In genomic region chr2:240687045-240687740, GRCh38 we compare ENCODE assay signal across 32 cellular contexts. TPM values are rescaled to one million over a fixed set of nuclear protein-coding genes. Genes with fewer than 3 reads are reported as not detected.
DNase-seq lines count a peak whose midpoint lies in the region; ATAC-seq and TF ChIP-seq lines count a peak whose summit lies in the region.
"Had no signal": no experiment of that assay in that cellular context is flagged by ENCODE, and none has a peak within 500 bp of the region (broad histone marks: within the 10 kb centered on the region; RNA-seq: fewer than 3 reads in every experiment).

No MANE protein-coding gene starts in this region.

- DNase-seq in activated CD8-positive, alpha-beta memory T cell treated with anti-CD3 and anti-CD28 coated beads, Interleukin-2, amount 50 U/mL, for 48 hours = peak; percentile 22
- DNase-seq in activated CD8-positive, alpha-beta memory T cell treated with anti-CD3 and anti-CD28 coated beads, Interleukin-2, amount 50 U/mL, for 4 hours = no peak
- DNase-seq in body of pancreas (peak; percentile 28 to 66 (median 48)), left kidney (ENCODE audit: low read depth, low spot score) (peak; percentile 88), SIG-M5 treated with dmso at 0.1 percent for 504 hours (lab: John Stamatoyannopoulos, UW; ENCODE audit: unreplicated experiment) (no peak)
- no peak for DNase-seq in stimulated activated effector memory CD8-positive, alpha-beta T cell treated with anti-CD3 and anti-CD28 coated beads, Interleukin-12 subunit alpha, Interleukin-12 subunit beta, amount 100 ng/mL, for 72 hours (ENCODE audit: low spot score in 2 of 2)
- no peak for DNase-seq in activated effector memory CD4-positive, alpha-beta T cell treated with Interleukin-2 at 50 U/mL for 16 hours
- DNase-seq: CD4-positive, alpha-beta memory T cell; colonic mucosa; DMS153; effector memory CD4-positive, alpha-beta T cell; erythroblast; glutamatergic neuron; NCI-H1092; NCI-H1694; NCI-H446 treated with DMSO at 0.1 percent for 48 hours; NCI-H82; SHP77 treated with DMSO at 0.1 percent for 48 hours; SW 1271; T1000; transverse colon had no signal

- TF ChIP-seq POLR2A in body of pancreas (IDR thresholded peaks at IDR 0.05) = peak in 2 of 3 donors; percentile 26 to 30
- no peak for TF ChIP-seq POLR2A in GM18505 (IDR thresholded peaks at IDR 0.05; ENCODE audit: borderline replicate concordance, extremely low read depth, insufficient read depth, insufficient read length)

- peaks cover 16% of the 10 kb centered on the region for H3K4me1 Mint-ChIP-seq in stimulated activated effector memory CD8-positive, alpha-beta T cell treated with anti-CD3 and anti-CD28 coated beads, Interleukin-12 subunit alpha, Interleukin-12 subunit beta, amount 100 ng/mL, for 72 hours
- H3K4me1 Mint-ChIP-seq: WTC11 had no signal

- H3K27me3 ChIP-seq in body of pancreas = no peaks in the 10 kb centered on the region
- H3K27me3 ChIP-seq: colonic mucosa, transverse colon had no signal

- H3K27ac ChIP-seq in body of pancreas = peak overlapping the region; percentile 32 to 90 (median 85)
- H3K27ac ChIP-seq: colonic mucosa had no signal

- WGBS in body of pancreas, 2 donors = 42 to 45% methylated on average over 9 to 20 of the region's 20 CpGs

- peak overlapping the region; percentile 11 to 28 for H3K4me3 ChIP-seq in body of pancreas
- H3K4me3 ChIP-seq: colonic mucosa, K562, transverse colon had no signal

- TF ChIP-seq CTCF in body of pancreas (IDR thresholded peaks at IDR 0.05) = no peak

- H3K36me3 ChIP-seq in body of pancreas (replicated peaks in 1 of 2; ENCODE audit: insufficient read depth in 1 of 2, low read depth in 2 of 2) = no peaks in the 10 kb centered on the region
- H3K36me3 ChIP-seq: colonic mucosa, transverse colon had no signal

- peak overlapping the region; percentile 60 for H3K27ac Mint-ChIP-seq in stimulated activated effector memory CD8-positive, alpha-beta T cell treated with anti-CD3 and anti-CD28 coated beads, Interleukin-12 subunit alpha, Interleukin-12 subunit beta, amount 100 ng/mL, for 72 hours
- H3K27ac Mint-ChIP-seq: activated naive CD4-positive, alpha-beta T cell treated with anti-CD3 and anti-CD28 coated beads, Interleukin-2, amount 50 U/mL, for 24 hours; stimulated activated memory B cell treated with anti-CD40 and anti-IgM and Interleukin-4, amounts not matched to agents 10 μg/mL and 1 μg/mL and 100 μg/mL, for 72 hours had no signal

- H3K4me1 ChIP-seq in body of pancreas = peaks cover 42% of the 10 kb centered on the region
- H3K4me1 ChIP-seq: colonic mucosa had no signal

- no peaks in the 10 kb centered on the region for H3K9me3 ChIP-seq in body of pancreas
- H3K9me3 ChIP-seq: colonic mucosa, transverse colon had no signal

- H3K9me3 Mint-ChIP-seq in stimulated activated effector memory CD8-positive, alpha-beta T cell treated with anti-CD3 and anti-CD28 coated beads, Interleukin-12 subunit alpha, Interleukin-12 subunit beta, amount 100 ng/mL, for 72 hours = no peaks in the 10 kb centered on the region
- H3K9me3 Mint-ChIP-seq: activated naive CD4-positive, alpha-beta T cell treated with anti-CD3 and anti-CD28 coated beads, Interleukin-2, amount 50 U/mL, for 24 hours; CD4-positive, alpha-beta memory T cell; stimulated activated memory B cell treated with anti-CD40 and anti-IgM and Interleukin-4, amounts not matched to agents 10 μg/mL and 1 μg/mL and 100 μg/mL, for 72 hours; WTC11 had no signal

- no peaks in the 10 kb centered on the region for H3K36me3 Mint-ChIP-seq in stimulated activated effector memory CD8-positive, alpha-beta T cell treated with anti-CD3 and anti-CD28 coated beads, Interleukin-12 subunit alpha, Interleukin-12 subunit beta, amount 100 ng/mL, for 72 hours
- H3K36me3 Mint-ChIP-seq: activated naive CD4-positive, alpha-beta T cell treated with anti-CD3 and anti-CD28 coated beads, Interleukin-2, amount 50 U/mL, for 24 hours; CD4-positive, alpha-beta memory T cell; stimulated activated memory B cell treated with anti-CD40 and anti-IgM and Interleukin-4, amounts not matched to agents 10 μg/mL and 1 μg/mL and 100 μg/mL, for 72 hours; WTC11 had no signal

- intact Hi-C loops in body of pancreas (cut with DNase I) = no loop called here

- H3K4me3 Mint-ChIP-seq in stimulated activated effector memory CD8-positive, alpha-beta T cell treated with anti-CD3 and anti-CD28 coated beads, Interleukin-12 subunit alpha, Interleukin-12 subunit beta, amount 100 ng/mL, for 72 hours = no peak overlapping the region
- H3K4me3 Mint-ChIP-seq: activated naive CD4-positive, alpha-beta T cell treated with anti-CD3 and anti-CD28 coated beads, Interleukin-2, amount 50 U/mL, for 24 hours; CD4-positive, alpha-beta memory T cell; stimulated activated memory B cell treated with anti-CD40 and anti-IgM and Interleukin-4, amounts not matched to agents 10 μg/mL and 1 μg/mL and 100 μg/mL, for 72 hours; WTC11 had no signal

- no peak for ATAC-seq in body of pancreas
- no peak for ATAC-seq in stimulated activated effector memory CD8-positive, alpha-beta T cell treated with anti-CD3 and anti-CD28 coated beads, Interleukin-12 subunit alpha, Interleukin-12 subunit beta, amount 100 ng/mL, for 72 hours
- no peak for ATAC-seq in GM18505 (IDR thresholded peaks at IDR 0.05; ENCODE audit: unreplicated experiment)
- ATAC-seq: HCT116; K562; stimulated activated memory B cell treated with anti-CD40 and anti-IgM and Interleukin-4, amounts not matched to agents 10 μg/mL and 1 μg/mL and 100 μg/mL, for 72 hours; WTC11 had no signal

RNA-seq across cellular contexts. Expression of gene AQP12A, which starts 4.5 kb away (rescaled TPM):
- 100 to 1,000 TPM in 1 of 2 donors, 10 to 100 TPM in 1; 29.6 to 130 TPM for total RNA-seq in body of pancreas
- total RNA-seq: bronchial epithelial cell; CD4-positive, alpha-beta memory T cell; K562; liver; mesenteric fat pad; skeletal muscle tissue; subcutaneous adipose tissue; transverse colon; WTC11 had no signal

RNA-seq across cellular contexts. Expression of gene AQP12B, which starts 4.5 kb away (rescaled TPM):
- 100 to 1,000 TPM; 328 to 392 TPM for total RNA-seq in body of pancreas
- total RNA-seq: bronchial epithelial cell; CD4-positive, alpha-beta memory T cell; K562; liver; mesenteric fat pad; skeletal muscle tissue; subcutaneous adipose tissue; WTC11 had no signal

Comparison
In these comparisons a context has a peak if more than half of its experiments do, and no peak if none do; other contexts are left out.
1. DNase-seq: peak in activated CD8-positive, alpha-beta memory T cell treated with anti-CD3 and anti-CD28 coated beads, Interleukin-2, amount 50 U/mL, for 48 hours (single experiment), body of pancreas (4 of 4) and left kidney (single experiment); none in activated CD8-positive, alpha-beta memory T cell treated with anti-CD3 and anti-CD28 coated beads, Interleukin-2, amount 50 U/mL, for 4 hours (single experiment), stimulated activated effector memory CD8-positive, alpha-beta T cell treated with anti-CD3 and anti-CD28 coated beads, Interleukin-12 subunit alpha, Interleukin-12 subunit beta, amount 100 ng/mL, for 72 hours (0 of 2), activated effector memory CD4-positive, alpha-beta T cell treated with Interleukin-2 at 50 U/mL for 16 hours (single experiment) and SIG-M5 treated with dmso at 0.1 percent for 504 hours (single experiment).